20 cellular contexts compared by ENCODE assay signal in genomic region chr17:4593021-4593797, GRCh38. TPM values are rescaled to one million over a fixed set of nuclear protein-coding genes. Genes with fewer than 3 reads are reported as not detected.
DNase-seq lines count a peak whose midpoint lies in the region; ATAC-seq and TF ChIP-seq lines count a peak whose summit lies in the region.
"Had no signal": no experiment of that assay in that cellular context is flagged by ENCODE, and none has a peak within 500 bp of the region (broad histone marks: within the 10 kb centered on the region; RNA-seq: fewer than 3 reads in every experiment).

No MANE protein-coding gene starts in this region.

- H3K4me3 ChIP-seq in right atrium auricular region: no peak overlapping the region
- H3K4me3 ChIP-seq in adipocyte (ENCODE audit: low read length): no peak overlapping the region
- H3K4me3 ChIP-seq in thyroid gland (replicated peaks in 1 of 3): no peak overlapping the region
- H3K4me3 ChIP-seq: BLaER1, GM23248, PC-9 had no signal

- H3K9me3 Mint-ChIP-seq in nephron (no peaks in the 10 kb centered on the region), type B pancreatic cell (no peaks in the 10 kb centered on the region)
- H3K9me3 Mint-ChIP-seq: CD8-positive, alpha-beta memory T cell had no signal

- ATAC-seq in Right ventricle myocardium superior (ENCODE audit: poor library complexity): no peak
- ATAC-seq in GM19023 (IDR thresholded peaks at IDR 0.05; ENCODE audit: unreplicated experiment): no peak

- H3K9ac ChIP-seq in adipocyte (ENCODE audit: low read length): no peak overlapping the region
- H3K9ac ChIP-seq: BLaER1, GM23248 had no signal

- intact Hi-C loops in Right ventricle myocardium superior (cut with DNase I): no loop called here
- intact Hi-C loops in thyroid gland (cut with DNase I): no loop called here

- H3K27me3 Mint-ChIP-seq in nephron (ENCODE audit: low read depth): peaks cover 4% of the 10 kb centered on the region
- H3K27me3 Mint-ChIP-seq in type B pancreatic cell: no peaks in the 10 kb centered on the region

- TF ChIP-seq POLR2A in thyroid gland (IDR thresholded peaks at IDR 0.05): no peak

- H3K27ac ChIP-seq in right atrium auricular region (no peak overlapping the region), thyroid gland (no peak overlapping the region)
- H3K27ac ChIP-seq: BLaER1, GM23248, PC-9 had no signal

- TF ChIP-seq CTCF in right atrium auricular region (IDR thresholded peaks at IDR 0.05) (no peak), nephron (IDR thresholded peaks at IDR 0.05; ENCODE audit: unreplicated experiment in 3 of 3) (no peak), type B pancreatic cell (conservative IDR thresholded peaks at IDR 0.05) (no peak), thyroid gland (IDR thresholded peaks at IDR 0.05) (no peak)

- H3K9me3 ChIP-seq in right atrium auricular region (no peaks in the 10 kb centered on the region), adipocyte (ENCODE audit: control insufficient read depth, low read length) (no peaks in the 10 kb centered on the region), thyroid gland (no peaks in the 10 kb centered on the region)
- H3K9me3 ChIP-seq: BLaER1 had no signal

- H3K27ac Mint-ChIP-seq in nephron (peak overlapping the region; percentile 63 to 83 (median 65)), type B pancreatic cell (peak overlapping the region; percentile 55)
- H3K27ac Mint-ChIP-seq: CD8-positive, alpha-beta memory T cell had no signal

- H3K36me3 ChIP-seq in right atrium auricular region: no peaks in the 10 kb centered on the region
- H3K36me3 ChIP-seq in adipocyte (ENCODE audit: control insufficient read depth, insufficient read depth, low read length, severe bottlenecking): no peaks in the 10 kb centered on the region
- H3K36me3 ChIP-seq in thyroid gland: no peaks in the 10 kb centered on the region
- H3K36me3 ChIP-seq: BLaER1 had no signal

- H3K4me1 ChIP-seq in right atrium auricular region (peaks cover 0 to 34% of the 10 kb centered on the region in 2 donors), adipocyte (ENCODE audit: control insufficient read depth, insufficient read depth, low read length) (peaks cover 2% of the 10 kb centered on the region), thyroid gland (no peaks in the 10 kb centered on the region)

- DNase-seq in Right ventricle myocardium superior (peak; percentile 21), right atrium auricular region (ENCODE audit: low spot score) (no peak), adipocyte (ENCODE audit: low read depth) (peak; percentile 23), type B pancreatic cell (ENCODE audit: extremely low spot score, unreplicated experiment) (no peak), SKM-1 (lab: John Stamatoyannopoulos, UW; ENCODE audit: unreplicated experiment) (no peak), thyroid gland (no peak)
- DNase-seq: 8988T; CD8-positive, alpha-beta memory T cell; DMS79 treated with DMSO at 0.1 percent for 48 hours; GM23248; KG1; NCI-H1048; NCI-H510A treated with DMSO at 0.1 percent for 48 hours; NCI-H82; PC-9 had no signal

- H3K4me3 Mint-ChIP-seq in nephron: peak overlapping the region in 1 of 3 experiments; percentile 5
- peak overlapping the region; percentile 25 for H3K4me3 Mint-ChIP-seq in type B pancreatic cell
- H3K4me3 Mint-ChIP-seq: CD8-positive, alpha-beta memory T cell had no signal

- H3K36me3 Mint-ChIP-seq in nephron (ENCODE audit: low read depth): peaks cover 11% of the 10 kb centered on the region
- H3K36me3 Mint-ChIP-seq in type B pancreatic cell: no peaks in the 10 kb centered on the region
- H3K36me3 Mint-ChIP-seq: CD8-positive, alpha-beta memory T cell had no signal

- 86 to 88% methylated on average over 7 to 21 of the region's 22 CpGs for WGBS in thyroid gland, 2 donors

- H3K27me3 ChIP-seq in right atrium auricular region (no peaks in the 10 kb centered on the region), adipocyte (replicated peaks; ENCODE audit: control insufficient read depth, insufficient read depth, low read length) (peaks cover 30% of the 10 kb centered on the region), thyroid gland (no peaks in the 10 kb centered on the region)
- H3K27me3 ChIP-seq: BLaER1 had no signal

- H3K4me1 Mint-ChIP-seq in nephron: peaks cover 38% of the 10 kb centered on the region
- H3K4me1 Mint-ChIP-seq in type B pancreatic cell (ENCODE audit: unreplicated experiment): peaks cover 27% of the 10 kb centered on the region

RNA-seq across cellular contexts. Expression of gene SMTNL2, which starts 8.9 kb away (rescaled TPM):
- total RNA-seq in Right ventricle myocardium superior (40.4 TPM), right atrium auricular region (10 to 100 TPM; 21.1 to 41.6 TPM), type B pancreatic cell (ENCODE audit: low replicate concordance) (19.4 and 25.5 TPM in 2 replicates), thyroid gland (under 1 TPM; 0.44 to 0.81 (median 0.67) TPM)
- total RNA-seq: CD8-positive, alpha-beta memory T cell; G401; GM23248; M059J; PC-9 had no signal

RNA-seq across cellular contexts. Expression of gene GGT6, which starts 32.8 kb away (rescaled TPM):
- total RNA-seq in Right ventricle myocardium superior (not detected), right atrium auricular region (not detected), type B pancreatic cell (ENCODE audit: low replicate concordance) (1.0 and 1.4 TPM in 2 replicates), thyroid gland (1 to 10 TPM in 1 of 4 donors, under 1 TPM in 1, not detected in 2; 0.56 to 1.3 TPM)
- total RNA-seq: CD8-positive, alpha-beta memory T cell; G401; GM23248; M059J had no signal

RNA-seq across cellular contexts. Expression of gene MYBBP1A, which starts 38.0 kb away (rescaled TPM):
- total RNA-seq in Right ventricle myocardium superior (18.8 TPM), right atrium auricular region (10 to 100 TPM; 19.6 to 25.8 TPM), type B pancreatic cell (ENCODE audit: low replicate concordance) (63.7 and 66.0 TPM in 2 replicates), thyroid gland (10 to 100 TPM; 23.5 to 50.2 (median 37.6) TPM)

RNA-seq across cellular contexts. Expression of gene ALOX15, which starts 48.3 kb away (rescaled TPM):
- not detected for total RNA-seq in Right ventricle myocardium superior
- 10 to 100 TPM; 16.9 to 65.0 TPM for total RNA-seq in right atrium auricular region
- 2.1 and 4.9 TPM in 2 replicates for total RNA-seq in type B pancreatic cell (ENCODE audit: low replicate concordance)
- total RNA-seq in thyroid gland: not detected
- total RNA-seq: CD8-positive, alpha-beta memory T cell; GM23248; M059J had no signal

Comparison
In these comparisons a context has a peak if more than half of its experiments do, and no peak if none do; other contexts are left out.
1. DNase-seq: peak in Right ventricle myocardium superior (single experiment) and adipocyte (single experiment); none in right atrium auricular region (single experiment), type B pancreatic cell (single experiment), SKM-1 (single experiment) and thyroid gland (0 of 2).
2. RNA of gene SMTNL2, which starts 8.9 kb away (total RNA-seq): 21.1 to 41.6 TPM in right atrium auricular region, 40.4 TPM in Right ventricle myocardium superior (single experiment) and 19.4 to 25.5 TPM in type B pancreatic cell; 0.44 to 0.81 TPM in thyroid gland; every median in the first group is over 10 times any median in the second.